9 cellular contexts compared by ENCODE assay signal in genomic region chr5:160370713-160371034, GRCh38. TPM values are rescaled to one million over a fixed set of nuclear protein-coding genes. Genes with fewer than 3 reads are reported as not detected.
DNase-seq lines count a peak whose midpoint lies in the region; ATAC-seq lines count a peak whose summit lies in the region.
"Had no signal": no experiment of that assay in that cellular context is flagged by ENCODE, and none has a peak within 500 bp of the region (broad histone marks: within the 10 kb centered on the region; RNA-seq: fewer than 3 reads in every experiment).

No MANE protein-coding gene starts in this region.

- peaks cover 4% of the 10 kb centered on the region; the same call in 1 of the 2 replicates for H3K4me1 ChIP-seq in ES-I3 (ENCODE audit: insufficient read depth, low read length)
- peaks cover 10% of the 10 kb centered on the region for H3K4me1 ChIP-seq in SJSA1 (replicated peaks)
- H3K4me1 ChIP-seq in right cardiac atrium (ENCODE audit: control insufficient read depth, insufficient read depth, low read length) = no peaks in the 10 kb centered on the region

- intact Hi-C loops in right cardiac atrium (cut with DNase I) = no loop called here
- intact Hi-C loops in sciatic nerve (cut with DNase I) = no loop called here

- no peaks in the 10 kb centered on the region for H3K36me3 ChIP-seq in ES-I3 (ENCODE audit: insufficient read depth, low read length)
- H3K36me3 ChIP-seq in SJSA1 = no peaks in the 10 kb centered on the region

- DNase-seq in SJSA1 (ENCODE audit: low read depth in 1 of 2, low spot score in 2 of 2) (no peak), right cardiac atrium (no peak), sciatic nerve (ENCODE audit: low spot score) (no peak), iPS-NIHi7 (ENCODE audit: extremely low spot score) (no peak), HCEC 1CT (no peak), NCI-H2196 treated with DMSO at 0.1 percent for 48 hours (lab: John Stamatoyannopoulos, UW; ENCODE audit: unreplicated experiment) (no peak), H4 (ENCODE audit: low spot score) (no peak)
- DNase-seq: SIG-M5 had no signal

- peak overlapping the region; percentile 47 for H3K4me3 ChIP-seq in SJSA1
- peak overlapping the region; percentile 72 for H3K4me3 ChIP-seq in right cardiac atrium (ENCODE audit: low read length)

- H3K27me3 ChIP-seq in SJSA1 (replicated peaks) (peaks cover 11% of the 10 kb centered on the region), right cardiac atrium (ENCODE audit: control insufficient read depth, insufficient read depth) (no peaks in the 10 kb centered on the region)

- ATAC-seq in right cardiac atrium = peak in 1 of 2 donors; percentile 9
- ATAC-seq in sciatic nerve = peak; percentile 25

- 28% methylated on average over 12 of the region's 12 CpGs for WGBS in right cardiac atrium

- 0 out of 2 replicates have a peak, but pooled peaks cover 3% of the 10 kb centered on the region for H3K9me3 ChIP-seq in ES-I3 (ENCODE audit: control insufficient read depth, insufficient read depth, low read length)
- no peaks in the 10 kb centered on the region for H3K9me3 ChIP-seq in SJSA1 (replicated peaks)
- no peaks in the 10 kb centered on the region for H3K9me3 ChIP-seq in right cardiac atrium (ENCODE audit: control insufficient read depth, low read length)

- H3K9ac ChIP-seq in ES-I3 (ENCODE audit: low read depth, low read length) = peak overlapping the region; percentile 63; the same call in 1 of the 2 replicates

- H3K27ac ChIP-seq in SJSA1 = no peak overlapping the region
- H3K27ac ChIP-seq in right cardiac atrium (ENCODE audit: low read length) = no peak overlapping the region

RNA-seq across cellular contexts. Expression of gene C1QTNF2, which starts 0.2 kb away (rescaled TPM):
- total RNA-seq in SJSA1 (2014; rRNA removed; shearing (Covaris generic)) = 5.7 and 6.7 TPM in 2 replicates
- total RNA-seq in right cardiac atrium = 1 to 10 TPM; 1.6 to 4.3 (median 2.2) TPM
- polyA plus RNA-seq in right cardiac atrium = 2.1 TPM
- 4.9 TPM for total RNA-seq in sciatic nerve
- 2.2 and 2.6 TPM in 2 replicates for total RNA-seq in H4 (2014; rRNA removed; shearing (Covaris generic))

RNA-seq across cellular contexts. Expression of gene FAM200C, which starts 29.2 kb away (rescaled TPM):
- total RNA-seq in SJSA1 (2014; rRNA removed; shearing (Covaris generic)) = 5.0 and 5.5 TPM in 2 replicates
- total RNA-seq in right cardiac atrium (1 to 10 TPM; 3.3 to 6.0 (median 4.5) TPM), sciatic nerve (10.8 TPM)
- polyA plus RNA-seq in right cardiac atrium = 3.4 TPM
- 7.0 and 10.3 TPM in 2 replicates for total RNA-seq in H4 (2014; rRNA removed; shearing (Covaris generic))

RNA-seq across cellular contexts. Expression of gene SLU7, which starts 48.2 kb away (rescaled TPM):
- 71.1 and 102 TPM in 2 replicates for total RNA-seq in SJSA1 (2014; rRNA removed; shearing (Covaris generic))
- total RNA-seq in right cardiac atrium (10 to 100 TPM; 43.6 to 57.6 (median 46.4) TPM), sciatic nerve (60.7 TPM)
- 25.8 TPM for polyA plus RNA-seq in right cardiac atrium
- 23.1 and 48.3 TPM in 2 replicates for total RNA-seq in H4 (2014; rRNA removed; shearing (Covaris generic))

RNA-seq across cellular contexts. Expression of gene PTTG1, which starts 51.0 kb away (rescaled TPM):
- 659 and 829 TPM in 2 replicates for total RNA-seq in SJSA1 (2014; rRNA removed; shearing (Covaris generic))
- 1 to 10 TPM; 1.5 to 3.9 (median 2.5) TPM for total RNA-seq in right cardiac atrium
- polyA plus RNA-seq in right cardiac atrium = 2.9 TPM
- 3.0 TPM for total RNA-seq in sciatic nerve
- 530 and 556 TPM in 2 replicates for total RNA-seq in H4 (2014; rRNA removed; shearing (Covaris generic))

RNA-seq across cellular contexts. Expression of gene CCNJL, which starts 58.3 kb away (rescaled TPM):
- 12.9 and 14.9 TPM in 2 replicates for total RNA-seq in SJSA1 (2014; rRNA removed; shearing (Covaris generic))
- total RNA-seq in right cardiac atrium = 1 to 10 TPM; 4.3 to 8.6 (median 6.1) TPM
- 4.1 TPM for polyA plus RNA-seq in right cardiac atrium
- total RNA-seq in sciatic nerve = 3.3 TPM
- total RNA-seq in H4 (2014; rRNA removed; shearing (Covaris generic)) = 6.6 and 7.4 TPM in 2 replicates
